In genomic region chr5:135120951-135121350, GRCh38 we compare ENCODE assay signal across 20 cellular contexts.
"Had no signal": no experiment of that assay in that cellular context is flagged by ENCODE, and none has a peak within 500 bp of the region (broad histone marks: within the 10 kb centered on the region; RNA-seq: fewer than 3 reads in every experiment).

No MANE protein-coding gene starts in this region.

- H3K36me3 Mint-ChIP-seq: activated naive CD4-positive, alpha-beta T cell treated with anti-CD3 and anti-CD28 coated beads, Interleukin-2, amount 50 U/mL, for 72 hours; mesothelial cell of epicardium; natural killer cell treated with Interleukin-12 subunit alpha and Interleukin-12 subunit beta and Interleukin-15 and Interleukin-18, amount 100 ng/mL, for 72 hours had no signal

- DNase-seq: activated CD4-positive, alpha-beta T cell treated with anti-CD3 and anti-CD28 coated beads for 1 hour; activated CD8-positive, alpha-beta memory T cell treated with anti-CD3 and anti-CD28 coated beads for 24 hours; activated CD8-positive, alpha-beta memory T cell treated with anti-CD3 and anti-CD28 coated beads, Interleukin-2, amount 50 U/mL, for 48 hours; activated gamma-delta T cell; activated T-cell treated with anti-CD3 and anti-CD28 coated beads, Interleukin-2, amount 50 U/mL, for 72 hours; adrenal gland; cerebellar nuclear complex; cortex of kidney; effector CD4-positive, alpha-beta T cell; esophagus squamous epithelium; islet precursor cell; nucleus accumbens; T-helper 17 cell; transverse colon had no signal

- ATAC-seq: activated naive CD4-positive, alpha-beta T cell treated with anti-CD3 and anti-CD28 coated beads, Interleukin-2, amount 50 U/mL, for 72 hours; activated T-cell treated with anti-CD3 and anti-CD28 coated beads, Interleukin-2, amount 50 U/mL, for 72 hours; T-helper 17 cell had no signal

- H3K4me3 Mint-ChIP-seq: activated T-cell treated with anti-CD3 and anti-CD28 coated beads, Interleukin-2, amount 50 U/mL, for 72 hours; mesothelial cell of epicardium; natural killer cell treated with Interleukin-12 subunit alpha and Interleukin-12 subunit beta and Interleukin-15 and Interleukin-18, amount 100 ng/mL, for 72 hours; stimulated activated naive CD8-positive, alpha-beta T cell treated with anti-CD3 and anti-CD28 coated beads, Interleukin-15, Interleukin-2, amounts not matched to agents 100 ng/mL and 50 ng/mL, for 24 hours; T-helper 17 cell had no signal

- H3K9me3 Mint-ChIP-seq: activated naive CD4-positive, alpha-beta T cell treated with anti-CD3 and anti-CD28 coated beads, Interleukin-2, amount 50 U/mL, for 72 hours; activated T-cell treated with anti-CD3 and anti-CD28 coated beads, Interleukin-2, amount 50 U/mL, for 72 hours; mesothelial cell of epicardium; natural killer cell treated with Interleukin-12 subunit alpha and Interleukin-12 subunit beta and Interleukin-15 and Interleukin-18, amount 100 ng/mL, for 72 hours; stimulated activated naive CD8-positive, alpha-beta T cell treated with anti-CD3 and anti-CD28 coated beads, Interleukin-15, Interleukin-2, amounts not matched to agents 100 ng/mL and 50 ng/mL, for 24 hours had no signal

- H3K4me1 ChIP-seq: adrenal gland, right atrium auricular region, transverse colon had no signal

- H3K4me1 Mint-ChIP-seq: T-helper 17 cell had no signal

- H3K27ac Mint-ChIP-seq: activated naive CD4-positive, alpha-beta T cell treated with anti-CD3 and anti-CD28 coated beads, Interleukin-2, amount 50 U/mL, for 72 hours; activated T-cell treated with anti-CD3 and anti-CD28 coated beads, Interleukin-2, amount 50 U/mL, for 72 hours; mesothelial cell of epicardium; natural killer cell treated with Interleukin-12 subunit alpha and Interleukin-12 subunit beta and Interleukin-15 and Interleukin-18, amount 100 ng/mL, for 72 hours; stimulated activated naive CD8-positive, alpha-beta T cell treated with anti-CD3 and anti-CD28 coated beads, Interleukin-15, Interleukin-2, amounts not matched to agents 100 ng/mL and 50 ng/mL, for 24 hours; T-helper 17 cell had no signal

- H3K27ac ChIP-seq: adrenal gland, esophagus squamous epithelium, right atrium auricular region, transverse colon, VCaP had no signal

- H3K27me3 Mint-ChIP-seq: stimulated activated naive CD8-positive, alpha-beta T cell treated with anti-CD3 and anti-CD28 coated beads, Interleukin-15, Interleukin-2, amounts not matched to agents 100 ng/mL and 50 ng/mL, for 24 hours had no signal

- H3K27me3 ChIP-seq: adrenal gland, esophagus squamous epithelium, right atrium auricular region, transverse colon had no signal
